2 cellular contexts compared by ENCODE assay signal in the genomic region with DNA sequence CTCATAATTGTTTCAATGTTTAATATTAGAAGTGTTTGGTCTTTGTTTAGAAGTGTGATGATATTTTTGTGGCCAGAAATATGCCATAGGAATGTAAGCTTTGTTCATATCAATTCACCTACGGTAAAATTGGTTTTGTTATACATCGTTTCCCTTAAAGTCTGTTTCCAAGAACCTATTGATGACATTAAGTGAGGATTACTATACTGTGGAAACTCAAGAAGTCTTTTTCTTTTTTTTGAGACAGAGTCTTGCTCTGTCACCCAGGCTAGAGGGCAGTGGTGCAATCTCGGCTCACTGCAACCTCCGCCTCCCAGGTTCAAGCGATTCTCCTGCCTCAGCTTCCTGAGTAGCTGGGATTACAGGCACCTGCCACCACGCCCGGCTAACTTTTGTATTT. TPM values are rescaled to one million over a fixed set of nuclear protein-coding genes. Genes with fewer than 3 reads are reported as not detected.
"Had no signal": no experiment of that assay in that cellular context is flagged by ENCODE, and none has a peak within 500 bp of the region (broad histone marks: within the 10 kb centered on the region; RNA-seq: fewer than 3 reads in every experiment).

No MANE protein-coding gene starts in this region.

RNA-seq across cellular contexts. Expression of a gene that starts 5.5 kb away (rescaled TPM):
- total RNA-seq: G401, GM12878 had no signal
